13 cellular contexts compared by ENCODE assay signal in genomic region chr1:183164350-183164749, GRCh38. TPM values are rescaled to one million over a fixed set of nuclear protein-coding genes. Genes with fewer than 3 reads are reported as not detected.
DNase-seq lines count a peak whose midpoint lies in the region; ATAC-seq and TF ChIP-seq lines count a peak whose summit lies in the region.
"Had no signal": no experiment of that assay in that cellular context is flagged by ENCODE, and none has a peak within 500 bp of the region (broad histone marks: within the 10 kb centered on the region; RNA-seq: fewer than 3 reads in every experiment).

No MANE protein-coding gene starts in this region.

- TF ChIP-seq CTCF in upper lobe of right lung (IDR thresholded peaks at IDR 0.05), result no peak
- TF ChIP-seq CTCF in testis (IDR thresholded peaks at IDR 0.05), result no peak

- H3K36me3 ChIP-seq in adipocyte (ENCODE audit: control insufficient read depth, insufficient read depth, low read length, severe bottlenecking), result no peaks in the 10 kb centered on the region
- no peaks in the 10 kb centered on the region for H3K36me3 ChIP-seq in upper lobe of right lung
- H3K36me3 ChIP-seq in testis (ENCODE audit: low read depth, missing control alignments), result no peaks in the 10 kb centered on the region
- H3K36me3 ChIP-seq: right atrium auricular region had no signal

- DNase-seq in HS-27A (ENCODE audit: low read depth), result peak; percentile 84
- DNase-seq in adipocyte (ENCODE audit: low read depth), result peak; percentile 43
- peak; percentile 64 for DNase-seq in iPS DF 4.7 (ENCODE audit: extremely low read depth, low spot score)
- DNase-seq in upper lobe of right lung, result no peak
- no peak for DNase-seq in NCI-H1694 treated with DMSO at 0.1 percent for 48 hours (lab: John Stamatoyannopoulos, UW)
- DNase-seq in testis, result no peak
- no peak for DNase-seq in NCI-H524 treated with DMSO at 0.1 percent for 48 hours (lab: John Stamatoyannopoulos, UW)
- DNase-seq in sciatic nerve (ENCODE audit: low spot score), result no peak
- DNase-seq: activated CD4-positive, alpha-beta T cell treated with anti-CD3 and anti-CD28 coated beads for 4 hours; activated naive CD4-positive, alpha-beta T cell treated with anti-CD3 and anti-CD28 coated beads for 36 hours; NCI-H2081 treated with DMSO at 0.1 percent for 48 hours; RPMI8226 had no signal

- no peak overlapping the region for H3K27ac ChIP-seq in upper lobe of right lung
- H3K27ac ChIP-seq in testis, result no peak overlapping the region
- H3K27ac ChIP-seq: right atrium auricular region had no signal

- no peak overlapping the region for H3K9ac ChIP-seq in adipocyte (ENCODE audit: low read length)

- intact Hi-C loops in upper lobe of right lung (cut with DNase I), result no loop called here
- intact Hi-C loops in testis (cut with DNase I; ENCODE audit: low total_unique reads), result no loop called here
- intact Hi-C loops in sciatic nerve (cut with DNase I), result no loop called here

- WGBS in testis, 2 donors, result 60 to 77% methylated on average over 1 of the region's 1 CpG

- no peaks in the 10 kb centered on the region for H3K9me3 ChIP-seq in adipocyte (ENCODE audit: control insufficient read depth, low read length)
- H3K9me3 ChIP-seq in upper lobe of right lung, result no peaks in the 10 kb centered on the region
- no peaks in the 10 kb centered on the region for H3K9me3 ChIP-seq in testis
- H3K9me3 ChIP-seq: right atrium auricular region had no signal

- H3K27me3 ChIP-seq in adipocyte (replicated peaks; ENCODE audit: control insufficient read depth, insufficient read depth, low read length) (no peaks in the 10 kb centered on the region), upper lobe of right lung (no peaks in the 10 kb centered on the region), testis (no peaks in the 10 kb centered on the region)
- H3K27me3 ChIP-seq: right atrium auricular region had no signal

- peaks cover 14% of the 10 kb centered on the region for H3K4me1 ChIP-seq in adipocyte (ENCODE audit: control insufficient read depth, insufficient read depth, low read length)
- no peaks in the 10 kb centered on the region for H3K4me1 ChIP-seq in upper lobe of right lung
- H3K4me1 ChIP-seq in testis, result no peaks in the 10 kb centered on the region
- H3K4me1 ChIP-seq: right atrium auricular region had no signal

- no peak for TF ChIP-seq POLR2A in testis (IDR thresholded peaks at IDR 0.05)

- peak; percentile 44 for ATAC-seq in upper lobe of right lung
- ATAC-seq in sciatic nerve, result no peak

- H3K4me3 ChIP-seq in adipocyte (ENCODE audit: low read length) (no peak overlapping the region), upper lobe of right lung (no peak overlapping the region), testis (no peak overlapping the region)
- H3K4me3 ChIP-seq: right atrium auricular region had no signal

RNA-seq across cellular contexts. Expression of gene LAMC2, which starts 21.7 kb away (rescaled TPM):
- total RNA-seq in upper lobe of right lung (42.2 TPM), testis (1 to 10 TPM; 1.9 to 3.4 TPM), sciatic nerve (3.4 TPM)
- 8.5 TPM for polyA plus RNA-seq in testis (ENCODE audit: insufficient read depth, low read depth, low replicate concordance)

Comparison
In these comparisons a context has a peak if more than half of its experiments do, and no peak if none do; other contexts are left out.
1. DNase-seq: peak in HS-27A (single experiment), adipocyte (single experiment) and iPS DF 4.7 (single experiment); none in upper lobe of right lung (single experiment), NCI-H1694 treated with DMSO at 0.1 percent for 48 hours (single experiment), testis (single experiment), NCI-H524 treated with DMSO at 0.1 percent for 48 hours (single experiment) and sciatic nerve (single experiment).